35 cellular contexts compared by ENCODE assay signal in the genomic region with DNA sequence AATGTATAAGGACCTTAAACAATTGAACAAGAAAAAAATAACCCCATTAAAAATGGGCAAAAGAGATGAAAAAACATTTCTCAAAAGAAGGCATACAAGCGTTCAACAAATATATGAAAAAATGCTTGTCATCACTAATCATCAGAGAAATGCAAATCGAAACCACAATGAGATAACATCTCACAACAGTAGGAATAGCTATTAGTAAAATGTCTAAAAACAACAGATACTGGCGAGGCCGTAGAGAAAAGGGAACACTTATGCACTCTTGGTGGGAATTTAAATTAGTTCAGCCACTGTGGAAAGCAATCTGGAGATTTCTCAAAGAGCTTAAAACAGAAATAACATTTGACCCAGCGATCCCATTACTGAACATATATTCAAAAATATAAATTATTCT.
"Had no signal": no experiment of that assay in that cellular context is flagged by ENCODE, and none has a peak within 500 bp of the region (broad histone marks: within the 10 kb centered on the region; RNA-seq: fewer than 3 reads in every experiment).

No MANE protein-coding gene starts in this region.

- H3K9me3 Mint-ChIP-seq: activated CD4-positive, alpha-beta T cell treated with anti-CD3 and anti-CD28 coated beads, Interleukin-2, amount 10 ng/mL, durations not matched to agents 24 days and 14 days had no signal

- H3K4me3 ChIP-seq: ascending aorta, cardiac muscle cell, SJCRH30 had no signal

- H3K27me3 Mint-ChIP-seq: activated CD4-positive, alpha-beta T cell treated with anti-CD3 and anti-CD28 coated beads, Interleukin-2, amount 10 ng/mL, durations not matched to agents 24 days and 14 days; activated CD8-positive, alpha-beta T cell treated with anti-CD3 and anti-CD28 coated beads for 36 hours; activated naive CD8-positive, alpha-beta T cell treated with anti-CD3 and anti-CD28 coated beads for 36 hours; activated T-helper 17 cell treated with anti-CD3 and anti-CD28 coated beads, Interleukin-2, amount 50 U/mL, for 72 hours; central memory CD8-positive, alpha-beta T cell had no signal

- H3K4me1 Mint-ChIP-seq: activated CD4-positive, alpha-beta T cell treated with anti-CD3 and anti-CD28 coated beads, Interleukin-2, amount 10 ng/mL, durations not matched to agents 24 days and 14 days; activated naive CD8-positive, alpha-beta T cell treated with anti-CD3 and anti-CD28 coated beads for 36 hours; activated T-helper 17 cell treated with anti-CD3 and anti-CD28 coated beads, Interleukin-2, amount 50 U/mL, for 72 hours; central memory CD8-positive, alpha-beta T cell had no signal

- H3K36me3 Mint-ChIP-seq: activated naive CD8-positive, alpha-beta T cell treated with anti-CD3 and anti-CD28 coated beads for 36 hours had no signal

- H3K27ac Mint-ChIP-seq: activated CD4-positive, alpha-beta T cell treated with anti-CD3 and anti-CD28 coated beads, Interleukin-2, amount 10 ng/mL, durations not matched to agents 24 days and 14 days; activated CD8-positive, alpha-beta T cell treated with anti-CD3 and anti-CD28 coated beads for 36 hours; activated naive CD8-positive, alpha-beta T cell treated with anti-CD3 and anti-CD28 coated beads for 36 hours; activated T-cell treated with anti-CD3 and anti-CD28 coated beads, Interleukin-2, amount 50 U/mL, for 72 hours; activated T-helper 17 cell treated with anti-CD3 and anti-CD28 coated beads, Interleukin-2, amount 50 U/mL, for 72 hours; T-helper 1 cell treated with Interleukin-12 subunit alpha and Interleukin-12 subunit beta and Interleukin-4 antibody, amounts not matched to agents 30 μg/mL and 1 μg/mL, for 36 hours; T-helper 2 cell treated with Interferon-gamma antibody and Interleukin-4, amounts not matched to agents 5 μg/mL and 100 μg/mL, for 36 hours had no signal

- DNase-seq: activated CD4-positive, alpha-beta T cell treated with anti-CD3 and anti-CD28 coated beads, Interleukin-2, amount 10 ng/mL, durations not matched to agents 24 days and 14 days; activated CD4-positive, alpha-beta T cell treated with anti-CD3 and anti-CD28 coated beads, Interleukin-2, amount 50 U/mL, for 4 hours; activated CD8-positive, alpha-beta T cell treated with anti-CD3 and anti-CD28 coated beads for 36 hours; activated effector memory CD4-positive, alpha-beta T cell treated with anti-CD3 and anti-CD28 coated beads, Interleukin-2, amount 50 U/mL, for 16 hours; activated naive CD4-positive, alpha-beta T cell; activated naive CD4-positive, alpha-beta T cell treated with anti-CD3 and anti-CD28 coated beads, Interleukin-2, amount 50 U/mL, for 16 hours; activated naive CD8-positive, alpha-beta T cell treated with anti-CD3 and anti-CD28 coated beads for 36 hours; activated T-cell treated with anti-CD3 and anti-CD28 coated beads, Interleukin-2, amount 50 U/mL, for 1 hour; activated T-cell treated with anti-CD3 and anti-CD28 coated beads, Interleukin-2, amount 50 U/mL, for 72 hours; amygdala; brain microvascular endothelial cell; Kasumi-1; KG1; MM.1S; MV-4-11; NCI-H1092; NCI-H1436 treated with DMSO at 0.1 percent for 48 hours; NCI-H1694 treated with DMSO at 0.1 percent for 48 hours; NCI-H2029; NCI-H2107; NCI-H2171; NCI-H510A; NCI-H526; NCI-H748 treated with DMSO at 0.1 percent for 48 hours; OCI-M1; SHP77; SJCRH30; SK-N-SH had no signal

- ATAC-seq: activated CD8-positive, alpha-beta T cell treated with anti-CD3 and anti-CD28 coated beads for 36 hours; activated T-cell treated with anti-CD3 and anti-CD28 coated beads, Interleukin-2, amount 50 U/mL, for 72 hours; activated T-helper 17 cell treated with anti-CD3 and anti-CD28 coated beads, Interleukin-2, amount 50 U/mL, for 72 hours; Panc1 had no signal

- H3K4me3 Mint-ChIP-seq: activated CD4-positive, alpha-beta T cell treated with anti-CD3 and anti-CD28 coated beads, Interleukin-2, amount 10 ng/mL, durations not matched to agents 24 days and 14 days; activated CD8-positive, alpha-beta T cell treated with anti-CD3 and anti-CD28 coated beads for 36 hours; activated naive CD8-positive, alpha-beta T cell treated with anti-CD3 and anti-CD28 coated beads for 36 hours; activated T-cell treated with anti-CD3 and anti-CD28 coated beads, Interleukin-2, amount 50 U/mL, for 72 hours; activated T-helper 17 cell treated with anti-CD3 and anti-CD28 coated beads, Interleukin-2, amount 50 U/mL, for 72 hours; central memory CD8-positive, alpha-beta T cell; T-helper 1 cell treated with Interleukin-12 subunit alpha and Interleukin-12 subunit beta and Interleukin-4 antibody, amounts not matched to agents 30 μg/mL and 1 μg/mL, for 36 hours; T-helper 2 cell treated with Interferon-gamma antibody and Interleukin-4, amounts not matched to agents 5 μg/mL and 100 μg/mL, for 36 hours had no signal
